Comparison of ENCODE assay signal across 10 cellular contexts in genomic region chr12:2179953-2180736, GRCh38.
DNase-seq lines count a peak whose midpoint lies in the region; FAIRE-seq and TF ChIP-seq lines count a peak whose summit lies in the region.
"Had no signal": no experiment of that assay in that cellular context is flagged by ENCODE, and none has a peak within 500 bp of the region (broad histone marks: within the 10 kb centered on the region; RNA-seq: fewer than 3 reads in every experiment).

No MANE protein-coding gene starts in this region.

- no peaks in the 10 kb centered on the region for H3K27me3 ChIP-seq in A673 (replicated peaks; ENCODE audit: insufficient read depth, low read depth, low read length, poor library complexity)
- H3K27me3 ChIP-seq: BLaER1 treated with 17β-estradiol and CSF1 and Interleukin-3, amounts not matched to agents 10 nM and 100 nM had no signal

- H3K9me3 ChIP-seq in A673 (ENCODE audit: low read depth, low read length, poor library complexity, severe bottlenecking), result no peaks in the 10 kb centered on the region

- peak; percentile 52 for DNase-seq in A673 (ENCODE audit: low spot score)
- peak; percentile 53 for DNase-seq in RCC 7860 (ENCODE audit: low spot score)
- DNase-seq in fibroblast of gingiva (ENCODE audit: low read depth), result peak; percentile 96
- DNase-seq in myocyte (ENCODE audit: low read depth), result peak; percentile 86
- no peak for DNase-seq in nephron progenitor cell
- DNase-seq in KBM-7, result no peak
- DNase-seq in T-helper 2 cell treated with Interferon-gamma antibody and Interleukin-4, amounts not matched to agents 5 μg/mL and 100 μg/mL, for 36 hours (ENCODE audit: low spot score), result no peak
- DNase-seq in NCI-H146 treated with DMSO at 0.1 percent for 48 hours (lab: John Stamatoyannopoulos, UW; ENCODE audit: unreplicated experiment), result no peak

- peaks cover 41% of the 10 kb centered on the region for H3K27me3 Mint-ChIP-seq in nephron progenitor cell (ENCODE audit: low read depth, poor library complexity)
- H3K27me3 Mint-ChIP-seq in T-helper 2 cell treated with Interferon-gamma antibody and Interleukin-4, amounts not matched to agents 5 μg/mL and 100 μg/mL, for 36 hours (ENCODE audit: low read depth), result peaks cover 3% of the 10 kb centered on the region

- CTCF ChIA-PET in A673 (lab: Charles Lee), result no interaction called here

- no peak overlapping the region for H3K27ac Mint-ChIP-seq in nephron progenitor cell
- H3K27ac Mint-ChIP-seq in T-helper 2 cell treated with Interferon-gamma antibody and Interleukin-4, amounts not matched to agents 5 μg/mL and 100 μg/mL, for 36 hours, result no peak overlapping the region
- H3K27ac Mint-ChIP-seq: WTC11 had no signal

- intact Hi-C loops in A673 (cut with micrococcal nuclease; ENCODE audit: unreplicated experiment), result no loop called here

- H3K4me1 Mint-ChIP-seq in nephron progenitor cell, result peaks cover 22% of the 10 kb centered on the region
- no peaks in the 10 kb centered on the region for H3K4me1 Mint-ChIP-seq in T-helper 2 cell treated with Interferon-gamma antibody and Interleukin-4, amounts not matched to agents 5 μg/mL and 100 μg/mL, for 36 hours (ENCODE audit: low read depth)

- peaks cover 3% of the 10 kb centered on the region for H3K4me1 ChIP-seq in A673 (ENCODE audit: insufficient read depth, low read length, poor library complexity, severe bottlenecking)

- POLR2A ChIA-PET in A673 (lab: Charles Lee; ENCODE audit: low non-redundant PET), result no interaction called here

- BruUV-seq in A673 (replicated peaks; lab: Mats Ljungman, UMichigan), result no TSS peak

- no peak overlapping the region for H3K4me3 Mint-ChIP-seq in nephron progenitor cell
- H3K4me3 Mint-ChIP-seq in T-helper 2 cell treated with Interferon-gamma antibody and Interleukin-4, amounts not matched to agents 5 μg/mL and 100 μg/mL, for 36 hours, result no peak overlapping the region
- H3K4me3 Mint-ChIP-seq: WTC11 had no signal

- in situ Hi-C loops in KBM-7 (cut with MboI; ENCODE audit: low pct_unique_long_range_greater_than_20kb, low sequenced_read_pairs), result loop anchor here (25.0 kb wide), 1 partner anchor 93 kb away; no protein-coding TSS in a partner anchor

- FAIRE-seq in RCC 7860 (lab: Jason Lieb, UNC), result peak; percentile 69

- no peaks in the 10 kb centered on the region for H3K9me3 Mint-ChIP-seq in nephron progenitor cell
- H3K9me3 Mint-ChIP-seq in T-helper 2 cell treated with Interferon-gamma antibody and Interleukin-4, amounts not matched to agents 5 μg/mL and 100 μg/mL, for 36 hours, result no peaks in the 10 kb centered on the region
- H3K9me3 Mint-ChIP-seq: WTC11 had no signal

- H3K36me3 Mint-ChIP-seq in nephron progenitor cell (ENCODE audit: low read depth), result no peaks in the 10 kb centered on the region
- H3K36me3 Mint-ChIP-seq in T-helper 2 cell treated with Interferon-gamma antibody and Interleukin-4, amounts not matched to agents 5 μg/mL and 100 μg/mL, for 36 hours (ENCODE audit: low read depth), result no peaks in the 10 kb centered on the region
- H3K36me3 Mint-ChIP-seq: WTC11 had no signal

- H3K27ac ChIP-seq in A673 (ENCODE audit: low read depth, low read length, poor library complexity, severe bottlenecking), result no peak overlapping the region
- H3K27ac ChIP-seq: BLaER1 treated with 17β-estradiol and CSF1 and Interleukin-3, amounts not matched to agents 10 nM and 100 nM had no signal

- H3K4me3 ChIP-seq in A673 (ENCODE audit: low read depth, low read length, poor library complexity, severe bottlenecking), result no peak overlapping the region
- H3K4me3 ChIP-seq: BLaER1 treated with 17β-estradiol and CSF1 and Interleukin-3, amounts not matched to agents 10 nM and 100 nM had no signal

- no peaks in the 10 kb centered on the region for H3K36me3 ChIP-seq in A673 (ENCODE audit: insufficient read depth, low read length, poor library complexity, severe bottlenecking)
- H3K36me3 ChIP-seq: BLaER1 treated with 17β-estradiol and CSF1 and Interleukin-3, amounts not matched to agents 10 nM and 100 nM had no signal

- TF ChIP-seq CTCF in A673 (conservative IDR thresholded peaks at IDR 0.05; ENCODE audit: low read depth, low read length), result no peak
- TF ChIP-seq CTCF in nephron progenitor cell (IDR thresholded peaks at IDR 0.05), result no peak

Comparison
In these comparisons a context has a peak if more than half of its experiments do, and no peak if none do; other contexts are left out.
1. DNase-seq: peak in A673 (single experiment), RCC 7860 (single experiment), fibroblast of gingiva (single experiment) and myocyte (single experiment); none in nephron progenitor cell (single experiment), KBM-7 (single experiment), T-helper 2 cell treated with Interferon-gamma antibody and Interleukin-4, amounts not matched to agents 5 μg/mL and 100 μg/mL, for 36 hours (single experiment) and NCI-H146 treated with DMSO at 0.1 percent for 48 hours (single experiment).